9 cellular contexts compared by ENCODE assay signal in the genomic region with DNA sequence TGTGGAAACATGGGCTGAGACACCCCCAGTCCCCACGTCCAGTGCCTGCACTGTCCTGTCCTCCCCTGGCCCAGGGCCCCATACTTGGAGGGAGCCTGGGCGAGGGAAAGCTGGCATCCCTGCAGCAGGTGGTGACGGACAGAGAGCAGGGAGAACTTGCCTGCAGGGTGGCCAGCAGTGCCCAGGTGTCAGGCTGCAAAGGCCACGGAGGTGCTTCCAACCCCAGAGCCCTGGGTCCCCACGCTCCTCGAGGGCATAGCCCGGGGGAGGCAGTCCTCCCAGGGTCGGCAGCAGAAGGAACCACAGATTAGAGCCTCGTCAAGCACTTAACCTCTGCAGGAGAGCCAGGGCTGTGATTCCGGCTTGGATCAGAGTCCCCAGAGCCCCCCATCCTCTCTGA.
A peak's percentile ranks its signal among the peaks of the same experiment; 100 is the strongest.
DNase-seq lines count a peak whose midpoint lies in the region; ATAC-seq and TF ChIP-seq lines count a peak whose summit lies in the region.
"Had no signal": no experiment of that assay in that cellular context is flagged by ENCODE, and none has a peak within 500 bp of the region (broad histone marks: within the 10 kb centered on the region; RNA-seq: fewer than 3 reads in every experiment).

No MANE protein-coding gene starts in this region.

- no peaks in the 10 kb centered on the region for H3K9me3 ChIP-seq in upper lobe of right lung

- DNase-seq in activated naive CD8-positive, alpha-beta T cell treated with anti-CD3 and anti-CD28 coated beads, Interleukin-2, amount 50 U/mL, for 24 hours: no peak
- DNase-seq in coronary artery (ENCODE audit: low spot score) (no peak), upper lobe of right lung (no peak), mucosa of gallbladder (ENCODE audit: low spot score) (no peak)
- DNase-seq: SHP77 treated with DMSO at 0.1 percent for 48 hours had no signal

- H3K27ac Mint-ChIP-seq in activated naive CD8-positive, alpha-beta T cell: peak overlapping the region; percentile 95
- H3K27ac Mint-ChIP-seq in activated naive CD8-positive, alpha-beta T cell treated with anti-CD3 and anti-CD28 coated beads, Interleukin-2, amount 50 U/mL, for 24 hours: no peak overlapping the region
- H3K27ac Mint-ChIP-seq in nephron: peak overlapping the region in 1 of 3 experiments; percentile 69

- peaks cover 15% of the 10 kb centered on the region for H3K4me1 Mint-ChIP-seq in activated naive CD8-positive, alpha-beta T cell (ENCODE audit: low read depth)
- H3K4me1 Mint-ChIP-seq in activated naive CD8-positive, alpha-beta T cell treated with anti-CD3 and anti-CD28 coated beads, Interleukin-2, amount 50 U/mL, for 24 hours: peaks cover 8% of the 10 kb centered on the region
- H3K4me1 Mint-ChIP-seq in nephron: peaks cover 31% of the 10 kb centered on the region

- intact Hi-C loops in upper lobe of right lung (cut with DNase I): no loop called here

- peaks cover 18% of the 10 kb centered on the region for H3K4me1 ChIP-seq in upper lobe of right lung

- peak overlapping the region; percentile 77 to 93 for H3K27ac ChIP-seq in coronary artery
- peak overlapping the region; percentile 65 for H3K27ac ChIP-seq in upper lobe of right lung

- no peaks in the 10 kb centered on the region for H3K36me3 ChIP-seq in upper lobe of right lung

- H3K4me3 Mint-ChIP-seq in activated naive CD8-positive, alpha-beta T cell: peak overlapping the region; percentile 90
- no peak overlapping the region for H3K4me3 Mint-ChIP-seq in activated naive CD8-positive, alpha-beta T cell treated with anti-CD3 and anti-CD28 coated beads, Interleukin-2, amount 50 U/mL, for 24 hours
- H3K4me3 Mint-ChIP-seq in nephron: peak overlapping the region; percentile 67 to 76 (median 72)

- H3K27me3 ChIP-seq in upper lobe of right lung: no peaks in the 10 kb centered on the region

- H3K27me3 Mint-ChIP-seq in activated naive CD8-positive, alpha-beta T cell: no peaks in the 10 kb centered on the region
- no peaks in the 10 kb centered on the region for H3K27me3 Mint-ChIP-seq in activated naive CD8-positive, alpha-beta T cell treated with anti-CD3 and anti-CD28 coated beads, Interleukin-2, amount 50 U/mL, for 24 hours
- H3K27me3 Mint-ChIP-seq in nephron (ENCODE audit: low read depth): peaks cover 11% of the 10 kb centered on the region

- TF ChIP-seq CTCF in coronary artery (IDR thresholded peaks at IDR 0.05) (no peak), nephron (IDR thresholded peaks at IDR 0.05; ENCODE audit: unreplicated experiment in 3 of 3) (no peak), upper lobe of right lung (IDR thresholded peaks at IDR 0.05) (no peak)

- no peaks in the 10 kb centered on the region for H3K36me3 Mint-ChIP-seq in activated naive CD8-positive, alpha-beta T cell
- no peaks in the 10 kb centered on the region for H3K36me3 Mint-ChIP-seq in activated naive CD8-positive, alpha-beta T cell treated with anti-CD3 and anti-CD28 coated beads, Interleukin-2, amount 50 U/mL, for 24 hours (ENCODE audit: low read depth)
- no peaks in the 10 kb centered on the region for H3K36me3 Mint-ChIP-seq in nephron (ENCODE audit: low read depth)

- ATAC-seq in activated naive CD8-positive, alpha-beta T cell treated with anti-CD3 and anti-CD28 coated beads, Interleukin-2, amount 50 U/mL, for 24 hours: no peak
- ATAC-seq in upper lobe of right lung: no peak
- no peak for ATAC-seq in HG03175 (IDR thresholded peaks at IDR 0.05; ENCODE audit: unreplicated experiment)
- no peak for ATAC-seq in HG03342 (IDR thresholded peaks at IDR 0.05; ENCODE audit: unreplicated experiment)

- H3K9me3 Mint-ChIP-seq in activated naive CD8-positive, alpha-beta T cell (ENCODE audit: low read depth): no peaks in the 10 kb centered on the region
- no peaks in the 10 kb centered on the region for H3K9me3 Mint-ChIP-seq in activated naive CD8-positive, alpha-beta T cell treated with anti-CD3 and anti-CD28 coated beads, Interleukin-2, amount 50 U/mL, for 24 hours
- no peaks in the 10 kb centered on the region for H3K9me3 Mint-ChIP-seq in nephron

- H3K4me3 ChIP-seq in coronary artery (peak overlapping the region; percentile 86), upper lobe of right lung (peak overlapping the region; percentile 75)
